ENCODE assay signal across 34 cellular contexts in genomic region chr5:119174578-119175163, GRCh38.
DNase-seq lines count a peak whose midpoint lies in the region; ATAC-seq, FAIRE-seq and TF ChIP-seq lines count a peak whose summit lies in the region.
"Had no signal": no experiment of that assay in that cellular context is flagged by ENCODE, and none has a peak within 500 bp of the region (broad histone marks: within the 10 kb centered on the region; RNA-seq: fewer than 3 reads in every experiment).

No MANE protein-coding gene starts in this region.

- TF ChIP-seq CTCF in CD8-positive, alpha-beta T cell (IDR thresholded peaks at IDR 0.05) = no peak
- TF ChIP-seq CTCF in MM.1S (IDR thresholded peaks at IDR 0.05; ENCODE audit: low read length) = no peak
- no peak for TF ChIP-seq CTCF in adrenal gland (IDR thresholded peaks at IDR 0.05)

- WGBS in adrenal gland, 4 donors = 91 to 96% (median 93%) methylated on average over 2 of the region's 2 CpGs

- no peak overlapping the region for H3K4me3 Mint-ChIP-seq in CD8-positive, alpha-beta T cell
- H3K4me3 Mint-ChIP-seq: activated T-cell treated with anti-CD3 and anti-CD28 coated beads, Interleukin-2, amount 50 U/mL, for 4 hours; brain; CD4-positive, alpha-beta T cell; endodermal cell; stimulated activated naive CD8-positive, alpha-beta T cell treated with anti-CD3 and anti-CD28 coated beads, Interleukin-15, amount 100 ng/mL, for 72 hours; T-helper 2 cell treated with Interferon-gamma antibody and Interleukin-4, amounts not matched to agents 5 μg/mL and 100 μg/mL, for 36 hours had no signal

- no peak for TF ChIP-seq POLR2A in adrenal gland (IDR thresholded peaks at IDR 0.05)

- POLR2A ChIA-PET in CD8-positive, alpha-beta T cell (lab: Charles Lee) = no interaction called here

- H3K4me1 Mint-ChIP-seq in CD8-positive, alpha-beta T cell (ENCODE audit: low read depth) = peaks cover 4% of the 10 kb centered on the region
- H3K4me1 Mint-ChIP-seq: brain; stimulated activated naive CD8-positive, alpha-beta T cell treated with anti-CD3 and anti-CD28 coated beads, Interleukin-15, amount 100 ng/mL, for 72 hours had no signal

- no peaks in the 10 kb centered on the region for H3F3A ChIP-seq in MM.1S (ENCODE audit: insufficient read depth, low read length)

- CTCF ChIA-PET in CD8-positive, alpha-beta T cell (lab: Charles Lee) = no interaction called here

- no peaks in the 10 kb centered on the region for H3K27me3 ChIP-seq in CD8-positive, alpha-beta T cell (ENCODE audit: insufficient read depth, low read length)
- H3K27me3 ChIP-seq in MM.1S (replicated peaks; ENCODE audit: insufficient read depth, low read length) (no peaks in the 10 kb centered on the region), adrenal gland (no peaks in the 10 kb centered on the region)
- H3K27me3 ChIP-seq: left lung had no signal

- H4K20me1 ChIP-seq in MM.1S (ENCODE audit: insufficient read depth, low read length) = no peaks in the 10 kb centered on the region

- no peak overlapping the region for H3K9ac ChIP-seq in MM.1S (ENCODE audit: low read length)

- FAIRE-seq in islet of Langerhans (lab: Jason Lieb, UNC) (peak; percentile 9), HTR-8/SVneo (lab: Jason Lieb, UNC) (no peak)
- FAIRE-seq: GM18507 had no signal

- no peak for DNase-seq in CD8-positive, alpha-beta T cell
- DNase-seq in MM.1S (no peak), sciatic nerve (ENCODE audit: low spot score) (no peak), adrenal gland (no peak), HTR-8/SVneo (ENCODE audit: insufficient read length, low spot score) (no peak)
- DNase-seq: activated CD4-positive, alpha-beta T cell treated with anti-CD3 and anti-CD28 coated beads for 48 hours; activated T-cell treated with anti-CD3 and anti-CD28 coated beads, Interleukin-2, amount 50 U/mL, for 4 hours; AML-193; amniotic stem cell; CD4-positive, alpha-beta T cell; cerebellar nuclear complex; dermis blood vessel endothelial cell; endodermal cell; head of caudate nucleus; islet precursor cell; left lung; mesenchymal stem cell; NCI-H1105 treated with DMSO at 0.1 percent for 48 hours; NCI-H2081; NCI-H226; NCI-H526 treated with DMSO at 0.1 percent for 48 hours; right cardiac atrium; Right ventricle myocardium superior; stimulated activated CD4-positive, alpha-beta T cell treated with anti-CD3 and anti-CD28 coated beads, Interleukin-1b, Interleukin-23, amount 100 ng/mL, for 48 hours; stimulated activated naive CD8-positive, alpha-beta T cell treated with anti-CD3 and anti-CD28 coated beads, Interleukin-15, amount 100 ng/mL, for 72 hours had no signal

- H3K9me3 Mint-ChIP-seq in CD8-positive, alpha-beta T cell = no peaks in the 10 kb centered on the region
- H3K9me3 Mint-ChIP-seq: activated T-cell treated with anti-CD3 and anti-CD28 coated beads, Interleukin-2, amount 50 U/mL, for 4 hours; brain; CD4-positive, alpha-beta T cell; endodermal cell; stimulated activated naive CD8-positive, alpha-beta T cell treated with anti-CD3 and anti-CD28 coated beads, Interleukin-15, amount 100 ng/mL, for 72 hours; T-helper 2 cell treated with Interferon-gamma antibody and Interleukin-4, amounts not matched to agents 5 μg/mL and 100 μg/mL, for 36 hours had no signal

- H3K79me2 ChIP-seq in MM.1S (ENCODE audit: low read length) = no peaks in the 10 kb centered on the region

- H3K4me2 ChIP-seq in MM.1S (ENCODE audit: low read depth, low read length) = no peak overlapping the region

- intact Hi-C loops in CD8-positive, alpha-beta T cell (cut with DNase I, micrococcal nuclease) = loop anchor here in 1 of 2 experiments (10.0 kb wide), 1 partner anchor 70 kb away; no protein-coding TSS in a partner anchor
- intact Hi-C loops in sciatic nerve (cut with DNase I) (no loop called here), adrenal gland (cut with DNase I) (no loop called here)

- H3K4me3 ChIP-seq in CD8-positive, alpha-beta T cell (ENCODE audit: low read depth, low read length) = no peak overlapping the region
- H3K4me3 ChIP-seq in MM.1S (ENCODE audit: low read length) (no peak overlapping the region), adrenal gland (no peak overlapping the region)
- H3K4me3 ChIP-seq: left lung, thoracic aorta had no signal

- no peaks in the 10 kb centered on the region for H3K9me2 ChIP-seq in MM.1S (replicated peaks; ENCODE audit: insufficient read depth, low read length)

- H3K27ac ChIP-seq in CD8-positive, alpha-beta T cell (ENCODE audit: low read depth, low read length) = no peak overlapping the region
- H3K27ac ChIP-seq in MM.1S (ENCODE audit: low read length) (peak overlapping the region; percentile 7; the same call in 1 of the 2 replicates), adrenal gland (no peak overlapping the region)
- H3K27ac ChIP-seq: left lung, thoracic aorta, VCaP had no signal

- H3K36me3 ChIP-seq in CD8-positive, alpha-beta T cell (ENCODE audit: insufficient read depth, low read length) = no peaks in the 10 kb centered on the region
- H3K36me3 ChIP-seq in MM.1S (replicated peaks; ENCODE audit: insufficient read depth, low read length) = no peaks in the 10 kb centered on the region
- H3K36me3 ChIP-seq in adrenal gland (replicated peaks in 1 of 2) = peaks cover 0 to 9% of the 10 kb centered on the region in 2 donors

- H3K36me3 Mint-ChIP-seq in CD8-positive, alpha-beta T cell = peaks cover 45% of the 10 kb centered on the region

- H3K27ac Mint-ChIP-seq in CD8-positive, alpha-beta T cell = peak overlapping the region; percentile 38
- H3K27ac Mint-ChIP-seq: brain; CD4-positive, alpha-beta T cell; endodermal cell; stimulated activated naive CD8-positive, alpha-beta T cell treated with anti-CD3 and anti-CD28 coated beads, Interleukin-15, amount 100 ng/mL, for 72 hours; T-helper 2 cell treated with Interferon-gamma antibody and Interleukin-4, amounts not matched to agents 5 μg/mL and 100 μg/mL, for 36 hours had no signal

- no peak for ATAC-seq in CD8-positive, alpha-beta T cell
- ATAC-seq in GM21390 (IDR thresholded peaks at IDR 0.05; ENCODE audit: unreplicated experiment) (peak; percentile 66), sciatic nerve (no peak)
- ATAC-seq: activated T-cell treated with anti-CD3 and anti-CD28 coated beads, Interleukin-2, amount 50 U/mL, for 4 hours; esophagus mucosa; HCT116; left lung; right cardiac atrium; stimulated activated naive CD8-positive, alpha-beta T cell treated with anti-CD3 and anti-CD28 coated beads, Interleukin-15, amount 100 ng/mL, for 72 hours had no signal

- no peaks in the 10 kb centered on the region for H3K4me1 ChIP-seq in CD8-positive, alpha-beta T cell (ENCODE audit: insufficient read depth, low read length)
- H3K4me1 ChIP-seq in MM.1S (ENCODE audit: low read length) (peaks cover 10% of the 10 kb centered on the region), adrenal gland (replicated peaks in 1 of 2) (no peaks in the 10 kb centered on the region)
- H3K4me1 ChIP-seq: left lung had no signal

- H3K27me3 Mint-ChIP-seq in CD8-positive, alpha-beta T cell (ENCODE audit: low read depth) = no peaks in the 10 kb centered on the region
- H3K27me3 Mint-ChIP-seq: brain; CD4-positive, alpha-beta T cell; stimulated activated naive CD8-positive, alpha-beta T cell treated with anti-CD3 and anti-CD28 coated beads, Interleukin-15, amount 100 ng/mL, for 72 hours had no signal

- H2AFZ ChIP-seq in MM.1S (ENCODE audit: low read length) = no peak overlapping the region

- no peaks in the 10 kb centered on the region for H3K9me3 ChIP-seq in CD8-positive, alpha-beta T cell (ENCODE audit: low read length)
- H3K9me3 ChIP-seq in MM.1S (replicated peaks; ENCODE audit: insufficient read depth, low read length) = no peaks in the 10 kb centered on the region
- H3K9me3 ChIP-seq in adrenal gland (replicated peaks in 1 of 3) = no peaks in the 10 kb centered on the region
- H3K9me3 ChIP-seq: left lung, thoracic aorta had no signal
